In genomic region chr2:55431982-55432627, GRCh38 we compare ENCODE assay signal across 1 cellular context.
TF ChIP-seq lines count a peak whose summit lies in the region.

No MANE protein-coding gene starts in this region.

TF ChIP-seq in HepG2, 621 proteins besides CTCF, POLR2A, EP300 and RAD21 (continued from another document):
- TF ChIP-seq ATF5 (CRISPR knock-in tag; IDR thresholded peaks at IDR 0.05; ENCODE audit: low read depth) (no peak), ZNF446 (CRISPR knock-in tag; IDR thresholded peaks at IDR 0.05) (no peak), RFX1 (IDR thresholded peaks at IDR 0.05) (no peak)
